In genomic region chr19:23294141-23294540, GRCh38 we compare ENCODE assay signal across 27 cellular contexts.
"Had no signal": no experiment of that assay in that cellular context is flagged by ENCODE, and none has a peak within 500 bp of the region (broad histone marks: within the 10 kb centered on the region; RNA-seq: fewer than 3 reads in every experiment).

No MANE protein-coding gene starts in this region.

- H3K36me3 ChIP-seq: stomach, suprapubic skin, thoracic aorta, thyroid gland, tibial artery, tibial nerve, transverse colon, upper lobe of left lung, upper lobe of right lung, uterus, vagina had no signal

- H3K9me3 ChIP-seq: suprapubic skin, testis, thoracic aorta, thyroid gland, tibial artery, transverse colon, upper lobe of right lung, uterus, vagina had no signal

- H3K27me3 Mint-ChIP-seq: stimulated activated naive B cell treated with anti-CD40 and anti-IgM and Interleukin-4, amounts not matched to agents 10 μg/mL and 1 μg/mL and 100 μg/mL, for 72 hours; stimulated activated naive CD8-positive, alpha-beta T cell treated with anti-CD3 and anti-CD28 coated beads, Interleukin-15, amount 100 ng/mL, for 72 hours; stimulated activated naive CD8-positive, alpha-beta T cell treated with anti-CD3 and anti-CD28 coated beads, Interleukin-15, Interleukin-2, amounts not matched to agents 100 ng/mL and 50 ng/mL, for 24 hours; type B pancreatic cell had no signal

- H3K4me3 ChIP-seq: stomach, suprapubic skin, testis, thoracic aorta, thyroid gland, tibial artery, tibial nerve, transverse colon, upper lobe of left lung, upper lobe of right lung, uterus, vagina had no signal

- H3K27me3 ChIP-seq: stomach, suprapubic skin, testis, thyroid gland, tibial artery, tibial nerve, transverse colon, upper lobe of left lung, upper lobe of right lung, uterus, vagina had no signal

- DNase-seq: stimulated activated CD4-positive, alpha-beta T cell treated with anti-CD3 and anti-CD28 coated beads, Interleukin-2, amount 100 ng/mL, for 48 hours; stimulated activated CD4-positive, alpha-beta T cell treated with anti-CD3 and anti-CD28 coated beads, Interleukin-4, amount 100 ng/mL, for 1 hour; stimulated activated CD4-positive, alpha-beta T cell treated with anti-CD3 and anti-CD28 coated beads, Interleukin-4, amount 100 ng/mL, for 24 hours; stimulated activated CD4-positive, alpha-beta T cell treated with anti-CD3 and anti-CD28 coated beads, Interleukin-4, amount 100 ng/mL, for 4 hours; stimulated activated CD8-positive, alpha-beta memory T cell treated with anti-CD3 and anti-CD28 coated beads, Interleukin-4, amount 100 ng/mL, for 48 hours; stimulated activated naive B cell treated with anti-CD40 and anti-IgM and Interleukin-4, amounts not matched to agents 10 μg/mL and 1 μg/mL and 100 μg/mL, for 72 hours; stimulated activated naive CD4-positive, alpha-beta T cell; stimulated activated naive CD4-positive, alpha-beta T cell treated with Interleukin-2 at 50 U/mL for 16 hours; stimulated activated naive CD8-positive, alpha-beta T cell treated with anti-CD3 and anti-CD28 coated beads, Interleukin-15, amount 100 ng/mL, for 72 hours; stimulated activated naive CD8-positive, alpha-beta T cell treated with anti-CD3 and anti-CD28 coated beads, Interleukin-15, Interleukin-2, amounts not matched to agents 100 U/mL and 50 U/mL, for 24 hours; stomach; substantia nigra; testis; thyroid gland; tibial artery; transverse colon; trophoblast cell; upper lobe of left lung; upper lobe of right lung; uterus had no signal

- ATAC-seq: stimulated activated naive B cell treated with anti-CD40 and anti-IgM and Interleukin-4, amounts not matched to agents 10 μg/mL and 1 μg/mL and 100 μg/mL, for 72 hours; stimulated activated naive CD8-positive, alpha-beta T cell treated with anti-CD3 and anti-CD28 coated beads, Interleukin-15, amount 100 ng/mL, for 72 hours; stimulated activated naive CD8-positive, alpha-beta T cell treated with anti-CD3 and anti-CD28 coated beads, Interleukin-15, Interleukin-2, amounts not matched to agents 100 U/mL and 50 U/mL, for 24 hours; upper lobe of right lung had no signal

- H3K27ac Mint-ChIP-seq: stimulated activated effector memory CD8-positive, alpha-beta T cell treated with anti-CD3 and anti-CD28 coated beads, Interleukin-12 subunit alpha, Interleukin-12 subunit beta, amount 100 ng/mL, for 72 hours; stimulated activated naive B cell treated with anti-CD40 and anti-IgM and Interleukin-4, amounts not matched to agents 10 μg/mL and 1 μg/mL and 100 μg/mL, for 72 hours; stimulated activated naive CD8-positive, alpha-beta T cell treated with anti-CD3 and anti-CD28 coated beads, Interleukin-15, amount 100 ng/mL, for 72 hours; stimulated activated naive CD8-positive, alpha-beta T cell treated with anti-CD3 and anti-CD28 coated beads, Interleukin-15, Interleukin-2, amounts not matched to agents 100 ng/mL and 50 ng/mL, for 24 hours; type B pancreatic cell had no signal

- H3K4me3 Mint-ChIP-seq: stimulated activated effector memory CD8-positive, alpha-beta T cell treated with anti-CD3 and anti-CD28 coated beads, Interleukin-12 subunit alpha, Interleukin-12 subunit beta, amount 100 ng/mL, for 72 hours; stimulated activated naive B cell treated with anti-CD40 and anti-IgM and Interleukin-4, amounts not matched to agents 10 μg/mL and 1 μg/mL and 100 μg/mL, for 72 hours; stimulated activated naive CD8-positive, alpha-beta T cell treated with anti-CD3 and anti-CD28 coated beads, Interleukin-15, amount 100 ng/mL, for 72 hours; stimulated activated naive CD8-positive, alpha-beta T cell treated with anti-CD3 and anti-CD28 coated beads, Interleukin-15, Interleukin-2, amounts not matched to agents 100 ng/mL and 50 ng/mL, for 24 hours; type B pancreatic cell had no signal

- H3K36me3 Mint-ChIP-seq: stimulated activated effector memory CD8-positive, alpha-beta T cell treated with anti-CD3 and anti-CD28 coated beads, Interleukin-12 subunit alpha, Interleukin-12 subunit beta, amount 100 ng/mL, for 72 hours; stimulated activated naive B cell treated with anti-CD40 and anti-IgM and Interleukin-4, amounts not matched to agents 10 μg/mL and 1 μg/mL and 100 μg/mL, for 72 hours; type B pancreatic cell had no signal

- H3K9me3 Mint-ChIP-seq: stimulated activated effector memory CD8-positive, alpha-beta T cell treated with anti-CD3 and anti-CD28 coated beads, Interleukin-12 subunit alpha, Interleukin-12 subunit beta, amount 100 ng/mL, for 72 hours; type B pancreatic cell had no signal

- H3K4me1 Mint-ChIP-seq: stimulated activated effector memory CD8-positive, alpha-beta T cell treated with anti-CD3 and anti-CD28 coated beads, Interleukin-12 subunit alpha, Interleukin-12 subunit beta, amount 100 ng/mL, for 72 hours; stimulated activated naive B cell treated with anti-CD40 and anti-IgM and Interleukin-4, amounts not matched to agents 10 μg/mL and 1 μg/mL and 100 μg/mL, for 72 hours; stimulated activated naive CD8-positive, alpha-beta T cell treated with anti-CD3 and anti-CD28 coated beads, Interleukin-15, amount 100 ng/mL, for 72 hours had no signal

- H3K4me1 ChIP-seq: stomach, suprapubic skin, testis, thyroid gland, tibial artery, tibial nerve, transverse colon, upper lobe of left lung, upper lobe of right lung, uterus, vagina had no signal

- H3K27ac ChIP-seq: stomach, suprapubic skin, testis, thoracic aorta, thyroid gland, tibial artery, tibial nerve, transverse colon, upper lobe of left lung, upper lobe of right lung, uterus, vagina had no signal
